ENCODE assay signal across 14 cellular contexts in the genomic region with DNA sequence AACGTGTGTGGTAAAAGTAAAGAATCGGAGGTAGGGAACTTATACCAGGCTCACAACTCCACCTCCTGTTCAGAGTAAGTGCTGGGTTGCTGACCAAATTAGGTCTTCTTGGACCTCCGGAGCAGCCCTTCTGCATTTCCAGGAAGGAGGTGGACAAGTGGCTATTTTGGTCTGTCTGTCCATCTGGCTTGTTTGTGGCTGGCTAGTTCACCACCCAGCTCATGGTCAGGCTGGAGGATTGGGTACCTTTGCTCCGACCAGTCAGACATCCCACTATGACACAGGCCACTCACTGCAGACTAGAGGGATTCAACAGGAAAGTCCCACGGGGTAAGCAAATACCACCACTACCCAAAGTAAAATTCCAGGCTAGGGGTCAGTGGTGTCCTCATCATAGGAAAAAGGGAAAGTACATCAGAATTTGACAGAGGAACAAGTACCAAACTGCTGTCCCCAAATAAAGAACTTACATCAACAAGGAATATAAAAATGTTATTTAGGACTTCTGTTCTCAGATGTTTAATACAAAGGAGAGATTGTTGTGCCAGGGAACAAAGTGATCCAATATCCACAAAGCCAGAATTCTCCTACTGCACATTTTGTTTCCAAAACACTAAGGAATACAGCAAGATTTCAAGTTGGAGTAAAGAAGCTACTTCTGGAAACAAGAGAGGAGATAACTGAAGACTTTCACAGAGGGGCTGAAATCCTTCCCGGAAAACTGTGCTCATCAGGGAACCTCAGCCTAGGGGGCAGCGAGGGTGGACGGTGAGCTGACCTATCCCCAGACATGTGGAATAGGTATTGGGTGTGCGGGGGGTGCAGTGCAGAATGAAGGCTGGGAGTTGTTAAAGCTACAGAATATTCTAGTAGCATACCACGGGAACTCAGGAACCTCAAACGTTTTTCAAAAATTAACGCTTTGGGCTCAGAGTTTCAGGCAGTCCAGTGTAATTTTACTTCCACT. TPM values are rescaled to one million over a fixed set of nuclear protein-coding genes. Genes with fewer than 3 reads are reported as not detected.
DNase-seq lines count a peak whose midpoint lies in the region; ATAC-seq and TF ChIP-seq lines count a peak whose summit lies in the region.
"Had no signal": no experiment of that assay in that cellular context is flagged by ENCODE, and none has a peak within 500 bp of the region (broad histone marks: within the 10 kb centered on the region; RNA-seq: fewer than 3 reads in every experiment).

No MANE protein-coding gene starts in this region.

- no peaks in the 10 kb centered on the region for H3K9me3 ChIP-seq in prostate gland
- H3K9me3 ChIP-seq in aorta (ENCODE audit: control insufficient read depth, low read length): no peaks in the 10 kb centered on the region
- H3K9me3 ChIP-seq in neural progenitor cell (ENCODE audit: low read depth): no peaks in the 10 kb centered on the region

- peaks cover 20% of the 10 kb centered on the region for H3K4me1 Mint-ChIP-seq in neural progenitor cell

- ATAC-seq in Right ventricle myocardium inferior: peak; percentile 79
- peak; percentile 83 for ATAC-seq in left ventricle myocardium superior
- ATAC-seq in aorta (ENCODE audit: low FRiP score): peak; percentile 90
- ATAC-seq in HG03565 (IDR thresholded peaks at IDR 0.05; ENCODE audit: unreplicated experiment): no peak
- ATAC-seq: GM12878 had no signal

- no peak overlapping the region for H2AFZ ChIP-seq in neural progenitor cell (replicated peaks)

- H3K27me3 ChIP-seq in prostate gland (replicated peaks; ENCODE audit: insufficient read depth): no peaks in the 10 kb centered on the region
- H3K27me3 ChIP-seq in aorta (ENCODE audit: control insufficient read depth in 1 of 2, insufficient read depth in 2 of 2, low read length in 1 of 2): no peaks in the 10 kb centered on the region
- no peaks in the 10 kb centered on the region for H3K27me3 ChIP-seq in neural progenitor cell

- no peaks in the 10 kb centered on the region for H3K36me3 ChIP-seq in prostate gland
- no peaks in the 10 kb centered on the region for H3K36me3 ChIP-seq in aorta (ENCODE audit: control insufficient read depth in 1 of 2, insufficient read depth in 2 of 2, low read length in 1 of 2)
- no peaks in the 10 kb centered on the region for H3K36me3 ChIP-seq in neural progenitor cell

- no peaks in the 10 kb centered on the region for H4K20me1 ChIP-seq in neural progenitor cell (ENCODE audit: low read depth)

- no peaks in the 10 kb centered on the region for H3K9me3 Mint-ChIP-seq in neural progenitor cell

- no peak overlapping the region for H3K27ac Mint-ChIP-seq in neural progenitor cell

- H3K9ac ChIP-seq in neural progenitor cell: no peak overlapping the region

- no peaks in the 10 kb centered on the region for H3K36me3 Mint-ChIP-seq in neural progenitor cell

- intact Hi-C loops in Right ventricle myocardium inferior (cut with DNase I): loop anchor here (5.0 kb wide), 3 partner anchors 55 to 240 kb away; partner anchors contain the start of gene BCL2
- intact Hi-C loops in cardiac septum (cut with DNase I): loop anchor here (1.0 to 2.0 kb wide), 2 partner anchors 54 to 131 kb away; no protein-coding TSS in a partner anchor
- intact Hi-C loops in left ventricle myocardium superior (cut with micrococcal nuclease): no loop called here
- intact Hi-C loops in prostate gland (cut with DNase I): loop anchor here (1.0 to 5.0 kb wide), 3 partner anchors 56 to 131 kb away; partner anchors contain the start of gene BCL2
- intact Hi-C loops in aorta (cut with DNase I): loop anchor here (2.0 to 5.0 kb wide), 5 partner anchors 54 to 132 kb away; partner anchors contain the start of gene BCL2 (in 1 of the 2)

- H3K79me2 ChIP-seq in neural progenitor cell (ENCODE audit: low read depth): no peaks in the 10 kb centered on the region

- H3K4me3 Mint-ChIP-seq in neural progenitor cell: no peak overlapping the region

- H3K4me2 ChIP-seq in neural progenitor cell: no peak overlapping the region

- WGBS in prostate gland: 31% methylated on average over 12 of the region's 12 CpGs
- WGBS in aorta, 2 donors: 14 to 17% methylated on average over 12 of the region's 12 CpGs

- H3K4me3 ChIP-seq in prostate gland: no peak overlapping the region
- no peak overlapping the region for H3K4me3 ChIP-seq in aorta (ENCODE audit: low read length in 2 of 2)
- H3K4me3 ChIP-seq in neural progenitor cell: no peak overlapping the region
- H3K4me3 ChIP-seq: GM12878 had no signal

- H3K4me1 ChIP-seq in prostate gland (replicated peaks): peaks cover 10% of the 10 kb centered on the region
- no peaks in the 10 kb centered on the region for H3K4me1 ChIP-seq in aorta (ENCODE audit: control insufficient read depth in 1 of 2, insufficient read depth in 2 of 2, low read length in 2 of 2)
- H3K4me1 ChIP-seq in neural progenitor cell: no peaks in the 10 kb centered on the region

- DNase-seq in Right ventricle myocardium inferior (ENCODE audit: missing footprints) (no peak), cardiac septum (ENCODE audit: low spot score) (no peak), left ventricle myocardium superior (no peak), prostate gland (ENCODE audit: low spot score) (no peak), aorta (peak; percentile 71 to 72), NCI-H1092 treated with DMSO at 0.1 percent for 48 hours (lab: John Stamatoyannopoulos, UW) (no peak), neural progenitor cell (ENCODE audit: low spot score) (no peak)
- DNase-seq: ACHN, KBM-7, NCI-H2171, OCI-M1, T-helper 9 cell had no signal

- H3K27ac ChIP-seq in prostate gland (peak overlapping the region; percentile 55 to 63), aorta (ENCODE audit: low read depth in 1 of 2, low read length in 2 of 2) (peak overlapping the region; percentile 72 to 94), neural progenitor cell (no peak overlapping the region)

- H3K27me3 Mint-ChIP-seq in neural progenitor cell (ENCODE audit: insufficient read depth, low read depth): peaks cover 5% of the 10 kb centered on the region

- no peak for TF ChIP-seq POLR2A in prostate gland (IDR thresholded peaks at IDR 0.05)

- H3F3A ChIP-seq in neural progenitor cell (ENCODE audit: low read depth): no peaks in the 10 kb centered on the region

- TF ChIP-seq CTCF in prostate gland (IDR thresholded peaks at IDR 0.05): no peak
- no peak for TF ChIP-seq CTCF in neural progenitor cell (IDR thresholded peaks at IDR 0.05)

RNA-seq across cellular contexts. Expression of gene BCL2, which starts 56.9 kb away (rescaled TPM):
- total RNA-seq in Right ventricle myocardium inferior (7.4 TPM), cardiac septum (25.9 TPM), left ventricle myocardium superior (7.7 TPM), prostate gland (10 to 100 TPM; 14.8 to 38.4 TPM), aorta (10 to 100 TPM; 23.7 to 25.4 TPM), neural progenitor cell (ENCODE audit: low replicate concordance) (4.2 and 4.9 TPM in 2 replicates)
- polyA plus RNA-seq in aorta: 1 to 10 TPM; 2.6 to 4.3 TPM

Comparison
In these comparisons a context has a peak if more than half of its experiments do, and no peak if none do; other contexts are left out.
1. DNase-seq: peak in aorta (2 of 2); none in Right ventricle myocardium inferior (single experiment), cardiac septum (single experiment), left ventricle myocardium superior (single experiment), prostate gland (single experiment), NCI-H1092 treated with DMSO at 0.1 percent for 48 hours (single experiment) and neural progenitor cell (single experiment).